8 cellular contexts compared by ENCODE assay signal in genomic region chr12:47306733-47307679, GRCh38.
DNase-seq lines count a peak whose midpoint lies in the region; ATAC-seq and TF ChIP-seq lines count a peak whose summit lies in the region.
"Not testable (repeated sequence)": the region's sequence is repeated elsewhere in the genome, so short reads cannot be mapped to it uniquely, and the experiment has no call there.

No MANE protein-coding gene starts in this region.

- peak; percentile 75 to 78 for DNase-seq in activated CD4-positive, alpha-beta T cell treated with anti-CD3 and anti-CD28 coated beads for 4 hours
- DNase-seq in activated effector memory CD4-positive, alpha-beta T cell treated with anti-CD3 and anti-CD28 coated beads, Interleukin-2, amount 50 U/mL, for 16 hours, result peak; percentile 84
- DNase-seq in esophagus squamous epithelium (lab: John Stamatoyannopoulos, UW), result not testable (repeated sequence)
- DNase-seq in stimulated activated CD4-positive, alpha-beta T cell treated with anti-CD3 and anti-CD28 coated beads, Interleukin-15, amount 100 ng/mL, for 48 hours (ENCODE audit: low read depth in 2 of 2), result peak; percentile 66 to 67

- not testable (repeated sequence) for H3K27me3 ChIP-seq in Loucy (ENCODE audit: insufficient read depth, low read length, poor library complexity, severe bottlenecking); esophagus squamous epithelium; subcutaneous abdominal adipose tissue (ENCODE audit: control insufficient read depth in 5 of 5, insufficient read depth in 4 of 5, low read length in 5 of 5)

- H3K27ac ChIP-seq in esophagus squamous epithelium; subcutaneous abdominal adipose tissue (ENCODE audit: low read depth, low read length): not testable (repeated sequence)

- H3K79me2 ChIP-seq in Loucy (ENCODE audit: insufficient read depth, low read length), result not testable (repeated sequence)

- H3K9me2 ChIP-seq in Loucy (replicated peaks; ENCODE audit: low read depth, low read length), result not testable (repeated sequence)

- not testable (repeated sequence) for H3F3A ChIP-seq in Loucy (ENCODE audit: low read depth)

- H3K9ac ChIP-seq in Loucy (ENCODE audit: low read depth, low read length, poor library complexity, severe bottlenecking) (peak overlapping the region; percentile 34), subcutaneous abdominal adipose tissue (ENCODE audit: low read length in 5 of 5) (peak overlapping the region in 1 of 5 donors; percentile 31)

- WGBS in esophagus squamous epithelium, 2 donors, result 68 to 87% methylated on average over 17 to 19 of the region's 25 CpGs

- peak in 1 of 4 donors; percentile 29 for TF ChIP-seq POLR2A in esophagus squamous epithelium (IDR thresholded peaks at IDR 0.05)

- not testable (repeated sequence) for H3K36me3 ChIP-seq in Loucy (ENCODE audit: insufficient read depth, low read length); esophagus squamous epithelium; subcutaneous abdominal adipose tissue (ENCODE audit: control insufficient read depth in 5 of 5, insufficient read depth in 5 of 5, low read length in 5 of 5)

- H3K4me1 ChIP-seq in Loucy (ENCODE audit: insufficient read depth, low read length, poor library complexity, severe bottlenecking); subcutaneous abdominal adipose tissue (ENCODE audit: control insufficient read depth in 5 of 5, insufficient read depth in 5 of 5, low read length in 5 of 5): not testable (repeated sequence)
- peaks cover 0 to 14% (median 11%) of the 10 kb centered on the region in 3 donors for H3K4me1 ChIP-seq in esophagus squamous epithelium

- intact Hi-C loops in esophagus squamous epithelium (cut with DNase I), result loop anchor here (5.0 kb wide), 1 partner anchor 230 kb away; the partner anchor contains the start of genes AMIGO2 and PCED1B

- H2AFZ ChIP-seq in Loucy (ENCODE audit: low read length), result not testable (repeated sequence)

- H4K20me1 ChIP-seq in Loucy (ENCODE audit: insufficient read depth, low read length, poor library complexity, severe bottlenecking), result not testable (repeated sequence)

- TF ChIP-seq CTCF in Loucy (conservative IDR thresholded peaks at IDR 0.05; ENCODE audit: low read length); esophagus squamous epithelium (IDR thresholded peaks at IDR 0.05): not testable (repeated sequence)

- peak overlapping the region; percentile 1; the same call in 1 of the 2 replicates for H3K4me3 ChIP-seq in GM08714 (ENCODE audit: low read length)
- H3K4me3 ChIP-seq in Loucy (ENCODE audit: low read length, poor library complexity, severe bottlenecking), result peak overlapping the region; percentile 53
- peak overlapping the region in 3 of 4 donors; percentile 8 to 48 (median 8) for H3K4me3 ChIP-seq in esophagus squamous epithelium
- H3K4me3 ChIP-seq in subcutaneous abdominal adipose tissue (ENCODE audit: low read depth in 1 of 5, low read length in 5 of 5), result peak overlapping the region in 4 of 5 donors; percentile 19 to 42 (median 26)

- H3K9me3 ChIP-seq in Loucy (ENCODE audit: insufficient read depth, low read depth, low read length); esophagus squamous epithelium; subcutaneous abdominal adipose tissue (ENCODE audit: control insufficient read depth in 5 of 5, low read length in 5 of 5): not testable (repeated sequence)

- ATAC-seq in HG02610 (IDR thresholded peaks at IDR 0.05; ENCODE audit: unreplicated experiment), result peak; percentile 15

- H3K4me2 ChIP-seq in Loucy (ENCODE audit: low read depth, low read length, poor library complexity, severe bottlenecking), result peak overlapping the region; percentile 72

Comparison
In these comparisons a context has a peak if more than half of its experiments do, and no peak if none do; other contexts are left out.
1. H3K4me3 ChIP-seq: peak in every context shown above with its lines; median percentile 53 in Loucy; 26 in subcutaneous abdominal adipose tissue; 8 in esophagus squamous epithelium; 1 in GM08714.